ENCODE assay signal across 23 cellular contexts in genomic region chr20:16581241-16581640, GRCh38.
"Had no signal": no experiment of that assay in that cellular context is flagged by ENCODE, and none has a peak within 500 bp of the region (broad histone marks: within the 10 kb centered on the region; RNA-seq: fewer than 3 reads in every experiment).

No MANE protein-coding gene starts in this region.

- H3K27me3 ChIP-seq: dorsolateral prefrontal cortex, foreskin keratinocyte, suprapubic skin, vagina had no signal

- H3K4me3 ChIP-seq: dorsolateral prefrontal cortex, gastroesophageal sphincter, left lung, psoas muscle, skin epidermis, spleen, suprapubic skin, vagina had no signal

- H3K36me3 ChIP-seq: gastroesophageal sphincter, left lung, spleen, suprapubic skin, vagina had no signal

- DNase-seq: cerebellar nuclear complex; dorsolateral prefrontal cortex; effector CD4-positive, alpha-beta T cell; left cardiac atrium; left lung; mesendoderm; midbrain; naive thymus-derived CD4-positive, alpha-beta T cell; nucleus accumbens; posterior cingulate gyrus; psoas muscle; right cardiac atrium; spleen; stimulated activated CD4-positive, alpha-beta T cell treated with anti-CD3 and anti-CD28 coated beads, Interleukin-2, amount 100 ng/mL, for 48 hours; stimulated activated naive B cell treated with anti-CD40 and anti-IgM and Interleukin-4, amounts not matched to agents 10 μg/mL and 1 μg/mL and 100 μg/mL, for 72 hours; trophoblast cell had no signal

- H3K4me1 Mint-ChIP-seq: stimulated activated naive B cell treated with anti-CD40 and anti-IgM and Interleukin-4, amounts not matched to agents 10 μg/mL and 1 μg/mL and 100 μg/mL, for 72 hours had no signal

- H3K27ac ChIP-seq: dorsolateral prefrontal cortex, foreskin keratinocyte, gastroesophageal sphincter, left lung, skin epidermis, spleen, suprapubic skin, vagina had no signal

- H3K36me3 Mint-ChIP-seq: naive thymus-derived CD4-positive, alpha-beta T cell; stimulated activated naive B cell treated with anti-CD40 and anti-IgM and Interleukin-4, amounts not matched to agents 10 μg/mL and 1 μg/mL and 100 μg/mL, for 72 hours had no signal

- H3K4me3 Mint-ChIP-seq: naive thymus-derived CD4-positive, alpha-beta T cell; nephron; stimulated activated naive B cell treated with anti-CD40 and anti-IgM and Interleukin-4, amounts not matched to agents 10 μg/mL and 1 μg/mL and 100 μg/mL, for 72 hours; stimulated activated naive CD8-positive, alpha-beta T cell treated with anti-CD3 and anti-CD28 coated beads, Interleukin-15, Interleukin-2, amounts not matched to agents 100 ng/mL and 50 ng/mL, for 24 hours had no signal

- H3K27ac Mint-ChIP-seq: naive thymus-derived CD4-positive, alpha-beta T cell; stimulated activated naive B cell treated with anti-CD40 and anti-IgM and Interleukin-4, amounts not matched to agents 10 μg/mL and 1 μg/mL and 100 μg/mL, for 72 hours; stimulated activated naive CD8-positive, alpha-beta T cell treated with anti-CD3 and anti-CD28 coated beads, Interleukin-15, Interleukin-2, amounts not matched to agents 100 ng/mL and 50 ng/mL, for 24 hours had no signal

- H3K9me3 ChIP-seq: gastroesophageal sphincter, left lung, psoas muscle, spleen, suprapubic skin, vagina had no signal

- H3K4me1 ChIP-seq: gastroesophageal sphincter, left lung, spleen, vagina had no signal

- H3K9me3 Mint-ChIP-seq: naive thymus-derived CD4-positive, alpha-beta T cell; nephron; stimulated activated naive B cell treated with anti-CD40 and anti-IgM and Interleukin-4, amounts not matched to agents 10 μg/mL and 1 μg/mL and 100 μg/mL, for 72 hours; stimulated activated naive CD8-positive, alpha-beta T cell treated with anti-CD3 and anti-CD28 coated beads, Interleukin-15, Interleukin-2, amounts not matched to agents 100 ng/mL and 50 ng/mL, for 24 hours had no signal
